Comparison of ENCODE assay signal across 22 cellular contexts in genomic region chr6:132712366-132712765, GRCh38. TPM values are rescaled to one million over a fixed set of nuclear protein-coding genes. Genes with fewer than 3 reads are reported as not detected.
A peak's percentile ranks its signal among the peaks of the same experiment; 100 is the strongest.
DNase-seq lines count a peak whose midpoint lies in the region; ATAC-seq, FAIRE-seq and TF ChIP-seq lines count a peak whose summit lies in the region.
"Had no signal": no experiment of that assay in that cellular context is flagged by ENCODE, and none has a peak within 500 bp of the region (broad histone marks: within the 10 kb centered on the region; RNA-seq: fewer than 3 reads in every experiment).

No MANE protein-coding gene starts in this region.

- peak; percentile 94 for ATAC-seq in esophagus mucosa
- no peak for ATAC-seq in CD8-positive, alpha-beta T cell
- ATAC-seq: activated T-cell treated with anti-CD3 and anti-CD28 coated beads, Interleukin-2, amount 50 U/mL, for 4 hours had no signal

- no peak for TF ChIP-seq EP300 in suprapubic skin (IDR thresholded peaks at IDR 0.05)

- H3K36me3 ChIP-seq in osteoblast (ENCODE audit: insufficient read depth, low read length) (no peaks in the 10 kb centered on the region), suprapubic skin (no peaks in the 10 kb centered on the region)
- no peaks in the 10 kb centered on the region for H3K36me3 ChIP-seq in CD8-positive, alpha-beta T cell (ENCODE audit: insufficient read depth, low read length)
- H3K36me3 ChIP-seq: BLaER1 had no signal

- H3K9me3 Mint-ChIP-seq in CD8-positive, alpha-beta T cell, result no peaks in the 10 kb centered on the region
- H3K9me3 Mint-ChIP-seq: activated CD4-positive, alpha-beta T cell treated with anti-CD3 and anti-CD28 coated beads, Interleukin-2, amount 10 ng/mL, durations not matched to agents 7 days and 5 days; activated naive CD8-positive, alpha-beta T cell treated with anti-CD3 and anti-CD28 coated beads, Interleukin-2, amount 10 ng/mL, durations not matched to agents 7 days and 5 days; activated T-cell treated with anti-CD3 and anti-CD28 coated beads, Interleukin-2, amount 50 U/mL, for 4 hours had no signal

- H3K4me1 ChIP-seq in osteoblast (ENCODE audit: insufficient read depth, low read length) (peaks cover 7% of the 10 kb centered on the region), suprapubic skin (no peaks in the 10 kb centered on the region)
- no peaks in the 10 kb centered on the region for H3K4me1 ChIP-seq in CD8-positive, alpha-beta T cell (ENCODE audit: insufficient read depth, low read length)
- H3K4me1 ChIP-seq: BLaER1 had no signal

- H3K4me2 ChIP-seq in osteoblast (ENCODE audit: insufficient read depth, low read length), result peak overlapping the region; percentile 18
- H3K4me2 ChIP-seq: BLaER1 had no signal

- TF ChIP-seq POLR2A in suprapubic skin (IDR thresholded peaks at IDR 0.05), result no peak

- no peaks in the 10 kb centered on the region for H3K9me3 ChIP-seq in osteoblast (ENCODE audit: low read depth, low read length)
- no peaks in the 10 kb centered on the region for H3K9me3 ChIP-seq in CD8-positive, alpha-beta T cell (ENCODE audit: low read length)
- no peaks in the 10 kb centered on the region for H3K9me3 ChIP-seq in suprapubic skin
- H3K9me3 ChIP-seq: BLaER1 had no signal

- no peaks in the 10 kb centered on the region for H4K20me1 ChIP-seq in osteoblast (ENCODE audit: insufficient read depth, low read length)
- H4K20me1 ChIP-seq: BLaER1 had no signal

- POLR2A ChIA-PET in CD8-positive, alpha-beta T cell (lab: Charles Lee), result no interaction called here

- no peak overlapping the region for H3K27ac ChIP-seq in osteoblast (ENCODE audit: low read depth, low read length)
- no peak overlapping the region for H3K27ac ChIP-seq in CD8-positive, alpha-beta T cell (ENCODE audit: low read depth, low read length)
- H3K27ac ChIP-seq in suprapubic skin, result no peak overlapping the region
- H3K27ac ChIP-seq: BLaER1 had no signal

- no peaks in the 10 kb centered on the region for H3K79me2 ChIP-seq in osteoblast (ENCODE audit: insufficient read depth, low read length)

- FAIRE-seq in RCC 7860 (lab: Jason Lieb, UNC), result peak; percentile 83
- FAIRE-seq: colon had no signal

- CTCF ChIA-PET in CD8-positive, alpha-beta T cell (lab: Charles Lee), result interaction anchor here (1.4 kb wide), 1 partner anchor 10 kb away, joined by 3 read pairs; no protein-coding TSS in a partner anchor

- H3K27me3 Mint-ChIP-seq in CD8-positive, alpha-beta T cell (ENCODE audit: low read depth), result peaks cover 17% of the 10 kb centered on the region

- H3K27me3 ChIP-seq in osteoblast (ENCODE audit: insufficient read depth, low read length) (peaks cover 2% of the 10 kb centered on the region), suprapubic skin (no peaks in the 10 kb centered on the region)
- no peaks in the 10 kb centered on the region for H3K27me3 ChIP-seq in CD8-positive, alpha-beta T cell (ENCODE audit: insufficient read depth, low read length)
- H3K27me3 ChIP-seq: BLaER1 had no signal

- intact Hi-C loops in CD8-positive, alpha-beta T cell (cut with DNase I, micrococcal nuclease), result no loop called here

- H3K4me3 ChIP-seq in osteoblast (ENCODE audit: insufficient read depth, low read length) (no peak overlapping the region), suprapubic skin (no peak overlapping the region)
- no peak overlapping the region for H3K4me3 ChIP-seq in CD8-positive, alpha-beta T cell (ENCODE audit: low read depth, low read length)
- H3K4me3 ChIP-seq: BLaER1 had no signal

- H2AFZ ChIP-seq in osteoblast (ENCODE audit: low read length), result no peak overlapping the region

- no peak overlapping the region for H3K27ac Mint-ChIP-seq in CD8-positive, alpha-beta T cell
- H3K27ac Mint-ChIP-seq: activated CD4-positive, alpha-beta T cell treated with anti-CD3 and anti-CD28 coated beads, Interleukin-2, amount 10 ng/mL, durations not matched to agents 7 days and 5 days; activated naive CD8-positive, alpha-beta T cell treated with anti-CD3 and anti-CD28 coated beads, Interleukin-2, amount 10 ng/mL, durations not matched to agents 7 days and 5 days had no signal

- no peaks in the 10 kb centered on the region for H3K4me1 Mint-ChIP-seq in CD8-positive, alpha-beta T cell (ENCODE audit: low read depth)
- H3K4me1 Mint-ChIP-seq: activated CD4-positive, alpha-beta T cell treated with anti-CD3 and anti-CD28 coated beads, Interleukin-2, amount 10 ng/mL, durations not matched to agents 7 days and 5 days; activated naive CD8-positive, alpha-beta T cell treated with anti-CD3 and anti-CD28 coated beads, Interleukin-2, amount 10 ng/mL, durations not matched to agents 7 days and 5 days had no signal

- WGBS in suprapubic skin, result 73% methylated on average over 4 of the region's 4 CpGs

- H3K36me3 Mint-ChIP-seq in CD8-positive, alpha-beta T cell, result no peaks in the 10 kb centered on the region
- H3K36me3 Mint-ChIP-seq: activated naive CD8-positive, alpha-beta T cell treated with anti-CD3 and anti-CD28 coated beads, Interleukin-2, amount 10 ng/mL, durations not matched to agents 7 days and 5 days had no signal

- TF ChIP-seq CTCF in osteoblast (IDR thresholded peaks at IDR 0.05; ENCODE audit: extremely low read depth, low read depth, low read length) (no peak), suprapubic skin (IDR thresholded peaks at IDR 0.05) (no peak)
- no peak for TF ChIP-seq CTCF in CD8-positive, alpha-beta T cell (IDR thresholded peaks at IDR 0.05)

- DNase-seq in GM03348 (ENCODE audit: low spot score), result peak; percentile 13
- peak; percentile 77 for DNase-seq in RCC 7860 (ENCODE audit: low spot score)
- no peak for DNase-seq in osteoblast (ENCODE audit: insufficient read length, low spot score, missing footprints)
- DNase-seq in CD8-positive, alpha-beta T cell, result no peak
- no peak for DNase-seq in dedifferentiated amniotic fluid mesenchymal stem cell (ENCODE audit: extremely low spot score)
- DNase-seq in suprapubic skin (ENCODE audit: low spot score in 2 of 2), result no peak
- no peak for DNase-seq in C1 segment of cervical spinal cord (lab: John Stamatoyannopoulos, UW)
- DNase-seq: activated CD4-positive, alpha-beta T cell treated with anti-CD3 and anti-CD28 coated beads, Interleukin-2, amount 10 ng/mL, durations not matched to agents 7 days and 5 days; activated naive CD8-positive, alpha-beta T cell treated with anti-CD3 and anti-CD28 coated beads, Interleukin-2, amount 10 ng/mL, durations not matched to agents 7 days and 5 days; activated T-cell treated with anti-CD3 and anti-CD28 coated beads, Interleukin-2, amount 50 U/mL, for 4 hours; foreskin melanocyte; NCI-H1436; NCI-H524; retina; Right ventricle myocardium superior; stimulated activated CD4-positive, alpha-beta T cell treated with anti-CD3 and anti-CD28 coated beads, Interleukin-4, amount 100 ng/mL, for 1 hour; T1000; trophoblast cell had no signal

- H3K4me3 Mint-ChIP-seq in CD8-positive, alpha-beta T cell, result no peak overlapping the region
- H3K4me3 Mint-ChIP-seq: activated CD4-positive, alpha-beta T cell treated with anti-CD3 and anti-CD28 coated beads, Interleukin-2, amount 10 ng/mL, durations not matched to agents 7 days and 5 days; activated naive CD8-positive, alpha-beta T cell treated with anti-CD3 and anti-CD28 coated beads, Interleukin-2, amount 10 ng/mL, durations not matched to agents 7 days and 5 days; activated T-cell treated with anti-CD3 and anti-CD28 coated beads, Interleukin-2, amount 50 U/mL, for 4 hours had no signal

RNA-seq across cellular contexts. Expression of gene VNN1, which starts 1.5 kb away (rescaled TPM):
- total RNA-seq in esophagus mucosa (0.12 TPM), osteoblast (under 0.01 TPM in 1 of 2 replicates, not detected in the other), suprapubic skin (1 to 10 TPM in 1 of 4 donors, under 1 TPM in 3; 0.38 to 1.1 (median 0.67) TPM)
- not detected for total RNA-seq in CD8-positive, alpha-beta T cell
- total RNA-seq: activated CD4-positive, alpha-beta T cell treated with anti-CD3 and anti-CD28 coated beads, Interleukin-2, amount 10 ng/mL, durations not matched to agents 7 days and 5 days; activated naive CD8-positive, alpha-beta T cell treated with anti-CD3 and anti-CD28 coated beads, Interleukin-2, amount 10 ng/mL, durations not matched to agents 7 days and 5 days; activated T-cell treated with anti-CD3 and anti-CD28 coated beads, Interleukin-2, amount 50 U/mL, for 4 hours; G401 had no signal

RNA-seq across cellular contexts. Expression of gene VNN2, which starts 45.3 kb away (rescaled TPM):
- 0.28 TPM for total RNA-seq in esophagus mucosa
- total RNA-seq in osteoblast, result not detected in 2 replicates
- 1 to 10 TPM; 8.0 to 8.3 TPM for total RNA-seq in CD8-positive, alpha-beta T cell
- total RNA-seq in suprapubic skin, result 1 to 10 TPM in 1 of 4 donors, under 1 TPM in 2, not detected in 1; 0.39 to 1.6 (median 0.64) TPM
- total RNA-seq: G401 had no signal

RNA-seq across cellular contexts. Expression of gene TAAR1, which starts 53.4 kb away (rescaled TPM):
- total RNA-seq in esophagus mucosa (not detected), osteoblast (not detected in 2 replicates), suprapubic skin (not detected)
- not detected for total RNA-seq in CD8-positive, alpha-beta T cell
- total RNA-seq: activated CD4-positive, alpha-beta T cell treated with anti-CD3 and anti-CD28 coated beads, Interleukin-2, amount 10 ng/mL, durations not matched to agents 7 days and 5 days; activated naive CD8-positive, alpha-beta T cell treated with anti-CD3 and anti-CD28 coated beads, Interleukin-2, amount 10 ng/mL, durations not matched to agents 7 days and 5 days; activated T-cell treated with anti-CD3 and anti-CD28 coated beads, Interleukin-2, amount 50 U/mL, for 4 hours; G401; Right ventricle myocardium superior had no signal

Comparison
In these comparisons a context has a peak if more than half of its experiments do, and no peak if none do; other contexts are left out.
1. DNase-seq: peak in GM03348 (single experiment) and RCC 7860 (single experiment); none in osteoblast (single experiment), CD8-positive, alpha-beta T cell (0 of 7), dedifferentiated amniotic fluid mesenchymal stem cell (single experiment), suprapubic skin (0 of 2) and C1 segment of cervical spinal cord (0 of 14).